16 cellular contexts compared by ENCODE assay signal in genomic region chr9:121192959-121193645, GRCh38. TPM values are rescaled to one million over a fixed set of nuclear protein-coding genes. Genes with fewer than 3 reads are reported as not detected.
DNase-seq lines count a peak whose midpoint lies in the region; ATAC-seq, FAIRE-seq and TF ChIP-seq lines count a peak whose summit lies in the region.
"Had no signal": no experiment of that assay in that cellular context is flagged by ENCODE, and none has a peak within 500 bp of the region (broad histone marks: within the 10 kb centered on the region; RNA-seq: fewer than 3 reads in every experiment).

No MANE protein-coding gene starts in this region.

- H3K4me3 ChIP-seq in keratinocyte (ENCODE audit: control insufficient read depth in 2 of 3, extremely low read depth in 1 of 3, insufficient read depth in 2 of 3, low read depth in 1 of 3, low read length in 3 of 3) (no peak overlapping the region), PC-9 (no peak overlapping the region)
- H3K4me3 ChIP-seq: transverse colon had no signal

- no peaks in the 10 kb centered on the region for H3F3A ChIP-seq in PC-9 (ENCODE audit: insufficient read depth, low read depth)

- no peak for FAIRE-seq in keratinocyte (lab: Jason Lieb, UNC)
- FAIRE-seq: D721Med, endometrium had no signal

- H3K27ac ChIP-seq in keratinocyte (ENCODE audit: control insufficient read depth, insufficient read depth, low read length) = peak overlapping the region; percentile 92
- H3K27ac ChIP-seq in PC-9 = no peak overlapping the region
- H3K27ac ChIP-seq: transverse colon had no signal

- H3K4me1 ChIP-seq in keratinocyte (ENCODE audit: control insufficient read depth, extremely low read depth, insufficient read depth, low read length) (peaks cover 55% of the 10 kb centered on the region), PC-9 (replicated peaks; ENCODE audit: insufficient read depth) (peaks cover 27% of the 10 kb centered on the region)

- no peaks in the 10 kb centered on the region for H3K27me3 Mint-ChIP-seq in activated naive CD8-positive, alpha-beta T cell
- no peaks in the 10 kb centered on the region for H3K27me3 Mint-ChIP-seq in activated naive CD8-positive, alpha-beta T cell treated with anti-CD3 and anti-CD28 coated beads for 36 hours
- H3K27me3 Mint-ChIP-seq in activated CD8-positive, alpha-beta T cell treated with anti-CD3 and anti-CD28 coated beads, Interleukin-2, amount 10 ng/mL, durations not matched to agents 7 days and 5 days (ENCODE audit: low read depth) = no peaks in the 10 kb centered on the region
- H3K27me3 Mint-ChIP-seq: activated naive CD8-positive, alpha-beta T cell treated with anti-CD3 and anti-CD28 coated beads, Interleukin-2, amount 10 ng/mL, durations not matched to agents 7 days and 5 days; stimulated activated memory B cell treated with anti-CD40 and anti-IgM and Interleukin-4, amounts not matched to agents 10 μg/mL and 1 μg/mL and 100 μg/mL, for 72 hours had no signal

- H3K9me3 ChIP-seq in keratinocyte (ENCODE audit: control insufficient read depth, low read depth, low read length) (no peaks in the 10 kb centered on the region), PC-9 (ENCODE audit: insufficient read depth, low read depth) (no peaks in the 10 kb centered on the region)
- H3K9me3 ChIP-seq: transverse colon had no signal

- no peak for TF ChIP-seq CTCF in keratinocyte (optimal IDR thresholded peaks at IDR 0.05 in 1 of 3, IDR thresholded peaks at IDR 0.05 in 1 of 3, conservative IDR thresholded peaks at IDR 0.05 in 1 of 3; ENCODE audit: extremely low read depth in 1 of 3, insufficient read depth in 2 of 3, low read length in 3 of 3)
- no peak for TF ChIP-seq CTCF in PC-9 (conservative IDR thresholded peaks at IDR 0.05)

- H3K4me1 Mint-ChIP-seq in activated naive CD8-positive, alpha-beta T cell (ENCODE audit: low read depth) = peaks cover 90% of the 10 kb centered on the region
- peaks cover 79% of the 10 kb centered on the region for H3K4me1 Mint-ChIP-seq in activated naive CD8-positive, alpha-beta T cell treated with anti-CD3 and anti-CD28 coated beads for 36 hours
- H3K4me1 Mint-ChIP-seq in activated CD8-positive, alpha-beta T cell treated with anti-CD3 and anti-CD28 coated beads, Interleukin-2, amount 10 ng/mL, durations not matched to agents 7 days and 5 days (ENCODE audit: low read depth) = peaks cover 62% of the 10 kb centered on the region

- no peak overlapping the region for H3K27ac Mint-ChIP-seq in activated naive CD8-positive, alpha-beta T cell
- no peak overlapping the region for H3K27ac Mint-ChIP-seq in activated naive CD8-positive, alpha-beta T cell treated with anti-CD3 and anti-CD28 coated beads for 36 hours
- no peak overlapping the region for H3K27ac Mint-ChIP-seq in activated CD8-positive, alpha-beta T cell treated with anti-CD3 and anti-CD28 coated beads, Interleukin-2, amount 10 ng/mL, durations not matched to agents 7 days and 5 days
- H3K27ac Mint-ChIP-seq: activated naive CD8-positive, alpha-beta T cell treated with anti-CD3 and anti-CD28 coated beads, Interleukin-2, amount 10 ng/mL, durations not matched to agents 7 days and 5 days; stimulated activated memory B cell treated with anti-CD40 and anti-IgM and Interleukin-4, amounts not matched to agents 10 μg/mL and 1 μg/mL and 100 μg/mL, for 72 hours had no signal

- peak overlapping the region; percentile 11 for H3K9ac ChIP-seq in keratinocyte (ENCODE audit: control insufficient read depth, extremely low read depth, insufficient read depth, low read length)

- peak overlapping the region; percentile 29 for H3K4me2 ChIP-seq in keratinocyte (ENCODE audit: control insufficient read depth, extremely low read depth, insufficient read depth, low read depth, low read length)
- no peak overlapping the region for H3K4me2 ChIP-seq in PC-9

- no peak overlapping the region for H2AFZ ChIP-seq in keratinocyte (ENCODE audit: control insufficient read depth, low read length)
- H2AFZ ChIP-seq in PC-9 = no peak overlapping the region

- no peak for DNase-seq in activated naive CD8-positive, alpha-beta T cell treated with anti-CD3 and anti-CD28 coated beads for 36 hours
- no peak for DNase-seq in activated CD8-positive, alpha-beta T cell treated with anti-CD3 and anti-CD28 coated beads, Interleukin-2, amount 10 ng/mL, durations not matched to agents 7 days and 5 days
- DNase-seq in keratinocyte (ENCODE audit: low read depth, low spot score) (no peak), D341Med (ENCODE audit: low spot score) (no peak), cerebellar cortex (ENCODE audit: low spot score) (no peak), PC-9 (no peak)
- DNase-seq: activated CD4-positive, alpha-beta T cell treated with anti-CD3 and anti-CD28 coated beads for 1 hour; activated naive CD8-positive, alpha-beta T cell treated with anti-CD3 and anti-CD28 coated beads, Interleukin-2, amount 10 ng/mL, durations not matched to agents 7 days and 5 days; caudate nucleus; NCI-H1092; transverse colon had no signal

- H3K9me2 ChIP-seq in PC-9 (ENCODE audit: insufficient read depth) = no peaks in the 10 kb centered on the region

- H3K36me3 Mint-ChIP-seq in activated naive CD8-positive, alpha-beta T cell = peaks cover 2% of the 10 kb centered on the region
- H3K36me3 Mint-ChIP-seq in activated naive CD8-positive, alpha-beta T cell treated with anti-CD3 and anti-CD28 coated beads for 36 hours = peaks cover 18% of the 10 kb centered on the region
- peaks cover 22% of the 10 kb centered on the region for H3K36me3 Mint-ChIP-seq in activated CD8-positive, alpha-beta T cell treated with anti-CD3 and anti-CD28 coated beads, Interleukin-2, amount 10 ng/mL, durations not matched to agents 7 days and 5 days (ENCODE audit: low read depth)

- dilution Hi-C loops in keratinocyte (cut with MboI; ENCODE audit: extremely low pct_ligation_motif_present, low sequenced_read_pairs) = no loop called here

- H3K9me1 ChIP-seq in keratinocyte (ENCODE audit: control insufficient read depth, extremely low read depth, insufficient read depth, low read length) = no peaks in the 10 kb centered on the region

- H3K27me3 ChIP-seq in keratinocyte (ENCODE audit: control insufficient read depth, extremely low read depth, insufficient read depth, low read length) = no peaks in the 10 kb centered on the region
- H3K27me3 ChIP-seq in PC-9 (ENCODE audit: insufficient read depth, low read depth) = no peaks in the 10 kb centered on the region
- H3K27me3 ChIP-seq: transverse colon had no signal

- CTCF ChIA-PET in activated CD8-positive, alpha-beta T cell treated with anti-CD3 and anti-CD28 coated beads, Interleukin-2, amount 10 ng/mL, durations not matched to agents 7 days and 5 days (lab: Charles Lee) = interaction anchor here (1.2 to 1.3 kb wide), 2 partner anchors 9 to 20 kb away, joined by 3 to 4 read pairs; no protein-coding TSS in a partner anchor
- CTCF ChIA-PET in PC-9 (lab: Charles Lee) = no interaction called here

- H3K9me3 Mint-ChIP-seq in activated naive CD8-positive, alpha-beta T cell (ENCODE audit: low read depth) = no peaks in the 10 kb centered on the region
- H3K9me3 Mint-ChIP-seq in activated naive CD8-positive, alpha-beta T cell treated with anti-CD3 and anti-CD28 coated beads for 36 hours = no peaks in the 10 kb centered on the region
- no peaks in the 10 kb centered on the region for H3K9me3 Mint-ChIP-seq in activated CD8-positive, alpha-beta T cell treated with anti-CD3 and anti-CD28 coated beads, Interleukin-2, amount 10 ng/mL, durations not matched to agents 7 days and 5 days (ENCODE audit: insufficient read depth)
- H3K9me3 Mint-ChIP-seq: activated naive CD8-positive, alpha-beta T cell treated with anti-CD3 and anti-CD28 coated beads, Interleukin-2, amount 10 ng/mL, durations not matched to agents 7 days and 5 days; stimulated activated memory B cell treated with anti-CD40 and anti-IgM and Interleukin-4, amounts not matched to agents 10 μg/mL and 1 μg/mL and 100 μg/mL, for 72 hours had no signal

- peaks cover 0 to 2% of the 10 kb centered on the region in 2 experiments for H3K36me3 ChIP-seq in keratinocyte (ENCODE audit: control insufficient read depth in 2 of 2, extremely low read depth in 1 of 2, insufficient read depth in 2 of 2, low read length in 2 of 2)
- 0 out of 2 replicates have a peak, but pooled peaks cover 6% of the 10 kb centered on the region for H3K36me3 ChIP-seq in PC-9 (ENCODE audit: low read depth)
- H3K36me3 ChIP-seq: transverse colon had no signal

- H3K4me3 Mint-ChIP-seq in activated naive CD8-positive, alpha-beta T cell = peak overlapping the region; percentile 35
- no peak overlapping the region for H3K4me3 Mint-ChIP-seq in activated naive CD8-positive, alpha-beta T cell treated with anti-CD3 and anti-CD28 coated beads for 36 hours
- H3K4me3 Mint-ChIP-seq in activated CD8-positive, alpha-beta T cell treated with anti-CD3 and anti-CD28 coated beads, Interleukin-2, amount 10 ng/mL, durations not matched to agents 7 days and 5 days = no peak overlapping the region
- H3K4me3 Mint-ChIP-seq: activated naive CD8-positive, alpha-beta T cell treated with anti-CD3 and anti-CD28 coated beads, Interleukin-2, amount 10 ng/mL, durations not matched to agents 7 days and 5 days; stimulated activated memory B cell treated with anti-CD40 and anti-IgM and Interleukin-4, amounts not matched to agents 10 μg/mL and 1 μg/mL and 100 μg/mL, for 72 hours had no signal

- ATAC-seq in activated CD8-positive, alpha-beta T cell treated with anti-CD3 and anti-CD28 coated beads, Interleukin-2, amount 10 ng/mL, durations not matched to agents 7 days and 5 days = peak; percentile 45
- ATAC-seq in GM18517 (IDR thresholded peaks at IDR 0.05; ENCODE audit: unreplicated experiment) = no peak
- ATAC-seq: stimulated activated memory B cell treated with anti-CD40 and anti-IgM and Interleukin-4, amounts not matched to agents 10 μg/mL and 1 μg/mL and 100 μg/mL, for 72 hours had no signal

- BruUV-seq in PC-9 (replicated peaks; lab: Mats Ljungman, UMichigan) = no TSS peak

- H4K20me1 ChIP-seq in keratinocyte (ENCODE audit: control insufficient read depth, extremely low read depth, insufficient read depth, low read length) (peaks cover 4% of the 10 kb centered on the region), PC-9 (ENCODE audit: insufficient read depth) (peaks cover 69% of the 10 kb centered on the region)

- H3K79me2 ChIP-seq in keratinocyte (ENCODE audit: control insufficient read depth, insufficient read depth, low read length) (peaks cover 97% of the 10 kb centered on the region), PC-9 (ENCODE audit: low read depth) (peaks cover 96% of the 10 kb centered on the region)

- intact Hi-C loops in PC-9 (cut with micrococcal nuclease; ENCODE audit: unreplicated experiment) = no loop called here

- POLR2A ChIA-PET in activated CD8-positive, alpha-beta T cell treated with anti-CD3 and anti-CD28 coated beads, Interleukin-2, amount 10 ng/mL, durations not matched to agents 7 days and 5 days (lab: Charles Lee) = no interaction called here
- POLR2A ChIA-PET in PC-9 (lab: Charles Lee; ENCODE audit: unreplicated experiment) = no interaction called here

RNA-seq across cellular contexts. Expression of gene RAB14, which starts 8.6 kb away (rescaled TPM):
- total RNA-seq in activated naive CD8-positive, alpha-beta T cell treated with anti-CD3 and anti-CD28 coated beads for 36 hours = 10 to 100 TPM; 58.4 to 61.0 TPM
- total RNA-seq in activated CD8-positive, alpha-beta T cell treated with anti-CD3 and anti-CD28 coated beads, Interleukin-2, amount 10 ng/mL, durations not matched to agents 7 days and 5 days = 10 to 100 TPM; 56.7 to 68.2 TPM
- polyA plus RNA-seq in keratinocyte = 21.5 to 42.8 TPM (median 41.2 TPM) in 3 replicates
- 77.9 TPM for polyA plus RNA-seq in keratinocyte (2011; ENCODE audit: low read depth)
- polyA plus RNA-seq in keratinocyte (2011; cell fraction: cytosol; rRNA removed) = 29.5 and 51.8 TPM in 2 replicates
- 38.9 and 55.7 TPM in 2 replicates for polyA plus RNA-seq in keratinocyte (2011; cell fraction: nucleus; rRNA removed)
- 43.9 and 49.5 TPM in 2 replicates for polyA plus RNA-seq in keratinocyte (2012; ENCODE audit: low replicate concordance)
- polyA minus RNA-seq in keratinocyte = 8.9 to 25.5 TPM (median 12.7 TPM) in 3 replicates
- polyA minus RNA-seq in keratinocyte (2011; cell fraction: cytosol; rRNA and poly(A)+ RNA removed) = 18.2 TPM
- 13.7 and 27.1 TPM in 2 replicates for polyA minus RNA-seq in keratinocyte (2011; cell fraction: nucleus; rRNA and poly(A)+ RNA removed)
- total RNA-seq in PC-9 (2021) = 58.1 and 82.6 TPM in 2 replicates
